ENCODE assay signal across 1 cellular context in genomic region chr4:31169851-31170250, GRCh38.
TF ChIP-seq lines count a peak whose summit lies in the region.

No MANE protein-coding gene starts in this region.

TF ChIP-seq in GM23338, 12 proteins besides CTCF, POLR2A, EP300 and RAD21 (continued from another document):
- no peak for TF ChIP-seq ZNF462 (CRISPR knock-in tag; IDR thresholded peaks at IDR 0.05)
- no peak for TF ChIP-seq ZNF331 (CRISPR knock-in tag; IDR thresholded peaks at IDR 0.05; ENCODE audit: low read depth)
- TF ChIP-seq JUNB (IDR thresholded peaks at IDR 0.05; ENCODE audit: unreplicated experiment) = no peak
- no peak for TF ChIP-seq EZH2 (IDR thresholded peaks at IDR 0.05; ENCODE audit: low read depth, unreplicated experiment)
